Comparison of ENCODE assay signal across 16 cellular contexts in genomic region chr1:79695133-79695532, GRCh38.
DNase-seq lines count a peak whose midpoint lies in the region; ATAC-seq lines count a peak whose summit lies in the region.
"Had no signal": no experiment of that assay in that cellular context is flagged by ENCODE, and none has a peak within 500 bp of the region (broad histone marks: within the 10 kb centered on the region; RNA-seq: fewer than 3 reads in every experiment).

No MANE protein-coding gene starts in this region.

- no peak overlapping the region for H3K4me3 Mint-ChIP-seq in stimulated activated memory B cell treated with anti-CD40 and anti-IgM and Interleukin-4, amounts not matched to agents 10 μg/mL and 1 μg/mL and 100 μg/mL, for 72 hours
- H3K4me3 Mint-ChIP-seq: activated CD4-positive, alpha-beta T cell treated with anti-CD3 and anti-CD28 coated beads, Interleukin-2, amount 10 ng/mL, durations not matched to agents 24 days and 14 days had no signal

- no peaks in the 10 kb centered on the region for H3K36me3 Mint-ChIP-seq in stimulated activated memory B cell treated with anti-CD40 and anti-IgM and Interleukin-4, amounts not matched to agents 10 μg/mL and 1 μg/mL and 100 μg/mL, for 72 hours

- H3K27ac ChIP-seq in caudate nucleus (ENCODE audit: low read depth, low read length): no peak overlapping the region
- H3K27ac ChIP-seq: skin epidermis had no signal

- peak; percentile 76 for ATAC-seq in GM19372 (IDR thresholded peaks at IDR 0.05; ENCODE audit: low read depth, unreplicated experiment)
- ATAC-seq in HG02840 (IDR thresholded peaks at IDR 0.05; ENCODE audit: low FRiP score, unreplicated experiment): peak; percentile 90
- peak; percentile 89 for ATAC-seq in HG03469 (IDR thresholded peaks at IDR 0.05; ENCODE audit: unreplicated experiment)
- peak; percentile 50 for ATAC-seq in stimulated activated memory B cell treated with anti-CD40 and anti-IgM and Interleukin-4, amounts not matched to agents 10 μg/mL and 1 μg/mL and 100 μg/mL, for 72 hours
- ATAC-seq: activated naive CD4-positive, alpha-beta T cell treated with anti-CD3 and anti-CD28 coated beads, Interleukin-2, amount 50 U/mL, for 72 hours; K562; Right ventricle myocardium inferior had no signal

- DNase-seq in stimulated activated CD4-positive, alpha-beta T cell treated with anti-CD3 and anti-CD28 coated beads, Interleukin-15, amount 100 ng/mL, for 24 hours: no peak
- no peak for DNase-seq in CD1c-positive myeloid dendritic cell (ENCODE audit: extremely low spot score)
- DNase-seq in caudate nucleus (lab: John Stamatoyannopoulos, UW): no peak
- DNase-seq in hypothalamus (lab: John Stamatoyannopoulos, UW): no peak
- DNase-seq: activated CD4-positive, alpha-beta T cell treated with anti-CD3 and anti-CD28 coated beads, Interleukin-2, amount 10 ng/mL, durations not matched to agents 24 days and 14 days; DMS79; head of caudate nucleus; NCI-H2171 treated with DMSO at 0.1 percent for 48 hours had no signal

- no peak overlapping the region for H3K27ac Mint-ChIP-seq in stimulated activated memory B cell treated with anti-CD40 and anti-IgM and Interleukin-4, amounts not matched to agents 10 μg/mL and 1 μg/mL and 100 μg/mL, for 72 hours
- H3K27ac Mint-ChIP-seq: activated CD4-positive, alpha-beta T cell treated with anti-CD3 and anti-CD28 coated beads, Interleukin-2, amount 10 ng/mL, durations not matched to agents 24 days and 14 days; activated naive CD4-positive, alpha-beta T cell treated with anti-CD3 and anti-CD28 coated beads, Interleukin-2, amount 50 U/mL, for 72 hours had no signal

- no peaks in the 10 kb centered on the region for H3K9me3 Mint-ChIP-seq in stimulated activated memory B cell treated with anti-CD40 and anti-IgM and Interleukin-4, amounts not matched to agents 10 μg/mL and 1 μg/mL and 100 μg/mL, for 72 hours

- no peaks in the 10 kb centered on the region for H3K27me3 Mint-ChIP-seq in stimulated activated memory B cell treated with anti-CD40 and anti-IgM and Interleukin-4, amounts not matched to agents 10 μg/mL and 1 μg/mL and 100 μg/mL, for 72 hours
- H3K27me3 Mint-ChIP-seq: activated CD4-positive, alpha-beta T cell treated with anti-CD3 and anti-CD28 coated beads, Interleukin-2, amount 10 ng/mL, durations not matched to agents 24 days and 14 days had no signal

- H3K4me1 Mint-ChIP-seq in stimulated activated memory B cell treated with anti-CD40 and anti-IgM and Interleukin-4, amounts not matched to agents 10 μg/mL and 1 μg/mL and 100 μg/mL, for 72 hours: no peaks in the 10 kb centered on the region
- H3K4me1 Mint-ChIP-seq: activated CD4-positive, alpha-beta T cell treated with anti-CD3 and anti-CD28 coated beads, Interleukin-2, amount 10 ng/mL, durations not matched to agents 24 days and 14 days had no signal
